ENCODE assay signal across 4 cellular contexts in the genomic region with DNA sequence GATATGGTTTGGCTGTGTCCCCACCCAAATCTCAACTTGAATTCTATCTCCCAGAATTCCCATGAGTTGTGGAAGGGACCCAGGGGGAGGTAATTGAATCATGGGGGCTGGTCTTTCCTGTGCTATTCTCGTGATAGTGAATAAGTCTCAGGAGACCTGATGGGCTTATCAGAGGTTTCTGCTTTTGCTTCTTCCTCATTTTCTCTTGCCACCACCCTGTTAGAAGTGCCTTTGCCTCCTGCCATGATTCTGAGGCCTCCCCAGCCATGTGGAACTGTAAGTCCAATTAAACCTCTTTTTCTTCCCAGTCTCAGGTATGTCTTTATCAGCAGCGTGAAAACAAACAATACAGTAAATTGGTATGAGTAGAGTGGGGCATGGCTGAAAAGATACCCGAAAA. TPM values are rescaled to one million over a fixed set of nuclear protein-coding genes. Genes with fewer than 3 reads are reported as not detected.
"Had no signal": no experiment of that assay in that cellular context is flagged by ENCODE, and none has a peak within 500 bp of the region (broad histone marks: within the 10 kb centered on the region; RNA-seq: fewer than 3 reads in every experiment).

No MANE protein-coding gene starts in this region.

RNA-seq across cellular contexts. Expression of a gene that starts 23.0 kb away (rescaled TPM):
- total RNA-seq: LHCN-M2, MCF 10A, NCI-H460, SJSA1 had no signal
